In genomic region chr1:190000365-190000872, GRCh38 we compare ENCODE assay signal across 2 cellular contexts.
TF ChIP-seq lines count a peak whose summit lies in the region.

No MANE protein-coding gene starts in this region.

TF ChIP-seq in IMR-90, 13 proteins besides CTCF, POLR2A, EP300 and RAD21 (continued from another document):
- TF ChIP-seq RCOR1 (IDR thresholded peaks at IDR 0.05; ENCODE audit: insufficient replicate concordance, low read length) = no peak
- no peak for TF ChIP-seq MXI1 (IDR thresholded peaks at IDR 0.05; ENCODE audit: borderline replicate concordance, low read depth, low read length)
- TF ChIP-seq MAFK (IDR thresholded peaks at IDR 0.05; ENCODE audit: low read depth, low read length) = no peak
- TF ChIP-seq, protein P1, sequence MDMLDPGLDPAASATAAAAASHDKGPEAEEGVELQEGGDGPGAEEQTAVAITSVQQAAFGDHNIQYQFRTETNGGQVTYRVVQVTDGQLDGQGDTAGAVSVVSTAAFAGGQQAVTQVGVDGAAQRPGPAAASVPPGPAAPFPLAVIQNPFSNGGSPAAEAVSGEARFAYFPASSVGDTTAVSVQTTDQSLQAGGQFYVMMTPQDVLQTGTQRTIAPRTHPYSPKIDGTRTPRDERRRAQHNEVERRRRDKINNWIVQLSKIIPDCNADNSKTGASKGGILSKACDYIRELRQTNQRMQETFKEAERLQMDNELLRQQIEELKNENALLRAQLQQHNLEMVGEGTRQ (IDR thresholded peaks at IDR 0.05; ENCODE audit: low read depth, low read length) = no peak
- TF ChIP-seq FOS (IDR thresholded peaks at IDR 0.05; ENCODE audit: low read depth, low read length) = peak; percentile 89
- no peak for TF ChIP-seq ELK1 (IDR thresholded peaks at IDR 0.05; ENCODE audit: borderline replicate concordance, low read depth, low read length)

TF ChIP-seq in GM12891, 5 proteins besides CTCF, POLR2A, EP300 and RAD21 (continued from another document):
- TF ChIP-seq PAX5 (IDR thresholded peaks at IDR 0.05; ENCODE audit: insufficient read depth, low read length, severe bottlenecking) (no peak), POLR2AphosphoS5 (IDR thresholded peaks at IDR 0.05; ENCODE audit: low read depth, low read length) (no peak)
